Comparison of ENCODE assay signal across 8 cellular contexts in the genomic region with DNA sequence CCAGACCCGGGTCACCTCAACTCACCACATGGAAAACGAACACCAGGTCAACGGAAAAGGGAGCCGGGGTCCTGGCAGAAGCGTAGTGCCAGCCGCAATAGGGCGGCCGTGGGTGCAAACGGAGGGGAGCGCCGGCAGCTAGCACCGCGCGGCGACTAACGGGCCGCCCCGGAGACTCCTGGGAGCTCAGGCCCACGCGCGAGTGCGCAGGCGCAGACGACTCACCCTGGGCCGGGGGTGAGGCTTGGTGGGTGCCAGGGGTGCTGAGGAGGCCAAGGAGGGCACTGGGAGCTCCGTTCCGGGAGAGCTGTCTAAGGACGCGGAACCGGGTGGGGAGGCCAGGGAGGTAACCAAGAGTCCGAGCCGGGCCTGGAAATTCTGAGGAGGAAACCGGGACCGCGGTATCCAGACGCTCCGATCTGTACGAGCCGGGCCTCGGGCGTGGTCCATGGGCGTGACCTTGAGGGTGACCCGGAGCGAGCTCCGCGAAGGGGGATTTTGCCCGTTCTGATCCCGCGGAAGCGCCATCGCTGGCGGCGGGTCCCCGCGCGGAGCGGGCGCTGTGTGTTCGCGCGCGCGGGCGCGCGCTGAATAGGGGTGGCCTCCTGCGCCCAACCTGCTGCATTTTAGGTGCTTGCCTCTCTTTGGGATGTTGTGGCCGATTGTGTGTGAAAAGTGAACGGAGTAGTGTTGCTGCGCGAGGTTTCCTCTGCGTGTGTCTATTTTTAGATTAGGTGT. TPM values are rescaled to one million over a fixed set of nuclear protein-coding genes. Genes with fewer than 3 reads are reported as not detected.
A peak's percentile ranks its signal among the peaks of the same experiment; 100 is the strongest.
DNase-seq lines count a peak whose midpoint lies in the region; ATAC-seq lines count a peak whose summit lies in the region.

A gene (plus strand): TSS at position 213 of the 738 bp plus-strand sequence. CDS start 4,602 bp downstream, outside the sequence.

- peak; percentile 99 for DNase-seq in D341Med (ENCODE audit: low spot score)
- DNase-seq in MG63 = peak; percentile 84
- peak; percentile 88 for DNase-seq in activated CD4-positive, CD25-positive, alpha-beta regulatory T cell treated with anti-CD3 and anti-CD28 coated beads, Interleukin-2, amount 50 U/mL, for 72 hours
- peak; percentile 86 for DNase-seq in cerebellum (ENCODE audit: low spot score)
- peak; percentile 78 for DNase-seq in kidney tubule cell (ENCODE audit: low spot score)
- peak; percentile 76 to 86 for DNase-seq in stimulated activated CD4-positive, alpha-beta T cell treated with anti-CD3 and anti-CD28 coated beads, Interleukin-15, amount 100 ng/mL, for 48 hours (ENCODE audit: low read depth in 2 of 2)

- H3K4me3 ChIP-seq in MG63 = peak within 1 kb of the TSS; percentile 78

- H3K27me3 ChIP-seq in MG63 = no peaks in the 10 kb centered on the region

- ATAC-seq in GM21576 (IDR thresholded peaks at IDR 0.05; ENCODE audit: unreplicated experiment) (peak; percentile 56), GM18870 (IDR thresholded peaks at IDR 0.05; ENCODE audit: unreplicated experiment) (no peak)

- H3K36me3 ChIP-seq in MG63 = peaks cover 40% of the 10 kb centered on the region

- peaks cover 20% of the 10 kb centered on the region for H3K9me3 ChIP-seq in MG63

RNA-seq across cellular contexts. Expression of the gene that starts here (rescaled TPM):
- 5.4 and 8.1 TPM in 2 replicates for total RNA-seq in MG63 (2014; rRNA removed; shearing (Covaris generic); ENCODE audit: low replicate concordance)
- total RNA-seq in cerebellum = 87.1 TPM
